ENCODE assay signal across 21 cellular contexts in the genomic region with DNA sequence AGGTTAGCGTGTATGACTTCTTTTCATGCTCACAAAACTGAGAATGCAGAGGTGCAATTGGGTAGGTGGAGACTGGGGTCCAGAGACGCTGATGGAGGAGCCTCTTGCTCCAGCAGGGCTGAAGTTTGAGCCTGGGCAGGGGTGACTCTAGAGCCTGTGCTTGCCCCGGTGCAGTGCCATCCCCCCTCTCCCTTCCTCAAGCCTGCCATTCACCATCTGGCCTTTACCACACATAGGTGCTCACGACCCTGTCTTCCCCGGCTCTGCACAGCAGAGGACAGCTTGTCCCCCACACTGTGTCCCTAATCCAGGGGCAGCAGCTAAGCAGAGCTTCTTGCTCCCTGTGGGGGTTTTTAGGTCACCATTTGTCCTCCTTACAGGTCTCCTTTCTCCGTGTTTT.
"Had no signal": no experiment of that assay in that cellular context is flagged by ENCODE, and none has a peak within 500 bp of the region (broad histone marks: within the 10 kb centered on the region; RNA-seq: fewer than 3 reads in every experiment).

No MANE protein-coding gene starts in this region.

- H3K36me3 Mint-ChIP-seq: stimulated activated effector memory CD8-positive, alpha-beta T cell treated with anti-CD3 and anti-CD28 coated beads, Interleukin-12 subunit alpha, Interleukin-12 subunit beta, amount 100 ng/mL, for 72 hours had no signal

- H3K9ac ChIP-seq: parathyroid adenoma had no signal

- H3K4me1 Mint-ChIP-seq: activated CD4-positive, alpha-beta T cell treated with anti-CD3 and anti-CD28 coated beads, Interleukin-2, amount 10 ng/mL, durations not matched to agents 7 days and 5 days; activated naive CD8-positive, alpha-beta T cell treated with anti-CD3 and anti-CD28 coated beads, Interleukin-2, amount 50 U/mL, for 24 hours; central memory CD8-positive, alpha-beta T cell; memory B cell; naive B cell had no signal

- ATAC-seq: activated CD4-positive, CD25-positive, alpha-beta regulatory T cell treated with anti-CD3 and anti-CD28 coated beads, Interleukin-2, amount 50 U/mL, for 24 hours; activated CD8-positive, alpha-beta T cell treated with anti-CD3 and anti-CD28 coated beads, Interleukin-2, amount 10 ng/mL, durations not matched to agents 7 days and 5 days; activated naive CD8-positive, alpha-beta T cell treated with anti-CD3 and anti-CD28 coated beads, Interleukin-2, amount 50 U/mL, for 24 hours; gastroesophageal sphincter; stimulated activated effector memory CD8-positive, alpha-beta T cell treated with anti-CD3 and anti-CD28 coated beads, Interleukin-12 subunit alpha, Interleukin-12 subunit beta, amount 100 ng/mL, for 72 hours had no signal

- H3K27me3 Mint-ChIP-seq: activated T-cell treated with anti-CD3 and anti-CD28 coated beads, Interleukin-2, amount 50 U/mL, for 24 hours; central memory CD8-positive, alpha-beta T cell; memory B cell had no signal

- H3K9me3 Mint-ChIP-seq: activated CD4-positive, alpha-beta T cell treated with anti-CD3 and anti-CD28 coated beads, Interleukin-2, amount 10 ng/mL, durations not matched to agents 7 days and 5 days; activated T-helper 2 cell treated with anti-CD3 and anti-CD28 coated beads, Interferon-gamma antibody, Interleukin-2, Interleukin-4, amounts not matched to agents 10 μg/mL and 5 μg/mL and 100 μg/mL, durations not matched to agents 14 hours and 24 hours and 36 hours; memory B cell; stimulated activated effector memory CD8-positive, alpha-beta T cell treated with anti-CD3 and anti-CD28 coated beads, Interleukin-12 subunit alpha, Interleukin-12 subunit beta, amount 100 ng/mL, for 72 hours had no signal

- H3K4me1 ChIP-seq: esophagus muscularis mucosa, gastroesophageal sphincter, parathyroid adenoma had no signal

- H3K27ac Mint-ChIP-seq: activated CD4-positive, alpha-beta T cell treated with anti-CD3 and anti-CD28 coated beads, Interleukin-2, amount 10 ng/mL, durations not matched to agents 7 days and 5 days; activated CD8-positive, alpha-beta T cell treated with anti-CD3 and anti-CD28 coated beads, Interleukin-2, amount 10 ng/mL, durations not matched to agents 7 days and 5 days; activated naive CD4-positive, alpha-beta T cell treated with anti-CD3 and anti-CD28 coated beads for 36 hours; activated naive CD8-positive, alpha-beta T cell treated with anti-CD3 and anti-CD28 coated beads, Interleukin-2, amount 50 U/mL, for 24 hours; activated T-cell treated with anti-CD3 and anti-CD28 coated beads, Interleukin-2, amount 50 U/mL, for 24 hours; activated T-helper 2 cell treated with anti-CD3 and anti-CD28 coated beads, Interferon-gamma antibody, Interleukin-2, Interleukin-4, amounts not matched to agents 10 μg/mL and 5 μg/mL and 100 μg/mL, durations not matched to agents 14 hours and 24 hours and 36 hours; memory B cell; stimulated activated effector memory CD8-positive, alpha-beta T cell treated with anti-CD3 and anti-CD28 coated beads, Interleukin-12 subunit alpha, Interleukin-12 subunit beta, amount 100 ng/mL, for 72 hours; T-helper 1 cell treated with Interleukin-12 subunit alpha and Interleukin-12 subunit beta and Interleukin-4 antibody, amounts not matched to agents 30 μg/mL and 1 μg/mL, for 36 hours had no signal

- H3K4me3 ChIP-seq: esophagus muscularis mucosa, gastroesophageal sphincter, heart left ventricle, mucosa of descending colon, smooth muscle cell had no signal

- H3K4me3 Mint-ChIP-seq: activated CD4-positive, alpha-beta T cell treated with anti-CD3 and anti-CD28 coated beads, Interleukin-2, amount 10 ng/mL, durations not matched to agents 7 days and 5 days; activated CD8-positive, alpha-beta T cell treated with anti-CD3 and anti-CD28 coated beads, Interleukin-2, amount 10 ng/mL, durations not matched to agents 7 days and 5 days; activated naive CD4-positive, alpha-beta T cell treated with anti-CD3 and anti-CD28 coated beads for 36 hours; activated naive CD8-positive, alpha-beta T cell treated with anti-CD3 and anti-CD28 coated beads, Interleukin-2, amount 50 U/mL, for 24 hours; activated T-cell treated with anti-CD3 and anti-CD28 coated beads, Interleukin-2, amount 50 U/mL, for 24 hours; central memory CD8-positive, alpha-beta T cell; memory B cell; stimulated activated effector memory CD8-positive, alpha-beta T cell treated with anti-CD3 and anti-CD28 coated beads, Interleukin-12 subunit alpha, Interleukin-12 subunit beta, amount 100 ng/mL, for 72 hours; T-helper 1 cell treated with Interleukin-12 subunit alpha and Interleukin-12 subunit beta and Interleukin-4 antibody, amounts not matched to agents 30 μg/mL and 1 μg/mL, for 36 hours had no signal

- H3K9me3 ChIP-seq: esophagus muscularis mucosa, mucosa of descending colon had no signal

- DNase-seq: activated CD4-positive, alpha-beta T cell treated with anti-CD3 and anti-CD28 coated beads, Interleukin-2, amount 10 ng/mL, durations not matched to agents 7 days and 5 days; activated CD8-positive, alpha-beta T cell treated with anti-CD3 and anti-CD28 coated beads, Interleukin-2, amount 10 ng/mL, durations not matched to agents 7 days and 5 days; activated naive CD4-positive, alpha-beta T cell treated with anti-CD3 and anti-CD28 coated beads for 36 hours; activated naive CD8-positive, alpha-beta T cell treated with anti-CD3 and anti-CD28 coated beads, Interleukin-2, amount 50 U/mL, for 24 hours; activated T-cell treated with anti-CD3 and anti-CD28 coated beads, Interleukin-2, amount 50 U/mL, for 24 hours; aorta; cortex of kidney; heart left ventricle; mucosa of descending colon; naive B cell; stimulated activated CD4-positive, alpha-beta T cell treated with anti-CD3 and anti-CD28 coated beads, Interleukin-4, amount 100 ng/mL, for 24 hours had no signal

- H3K27ac ChIP-seq: esophagus muscularis mucosa, gastroesophageal sphincter, heart left ventricle, parathyroid adenoma had no signal
